ENCODE assay signal across 26 cellular contexts in genomic region chr21:18646114-18646513, GRCh38.
A peak's percentile ranks its signal among the peaks of the same experiment; 100 is the strongest.
DNase-seq lines count a peak whose midpoint lies in the region; ATAC-seq, FAIRE-seq and TF ChIP-seq lines count a peak whose summit lies in the region.
"Had no signal": no experiment of that assay in that cellular context is flagged by ENCODE, and none has a peak within 500 bp of the region (broad histone marks: within the 10 kb centered on the region; RNA-seq: fewer than 3 reads in every experiment).

No MANE protein-coding gene starts in this region.

- H3K4me1 ChIP-seq in H1 (replicated peaks in 1 of 4; ENCODE audit: control insufficient read depth in 3 of 4, insufficient read depth in 4 of 4, low read length in 3 of 4) (no peaks in the 10 kb centered on the region), A673 (ENCODE audit: insufficient read depth, low read length, poor library complexity, severe bottlenecking) (no peaks in the 10 kb centered on the region)
- H3K4me1 ChIP-seq: A549, ascending aorta, gastrocnemius medialis, transverse colon had no signal

- WGBS in H1 (ENCODE audit: extremely low coverage in 1 of 2, insufficient coverage in 1 of 2, insufficient read length in 1 of 2, insufficient replicate concordance in 2 of 2, low coverage in 1 of 2, low lambda C conversion rate in 2 of 2, missing lambda C conversion rate in 1 of 2), 2 experiments = 100% methylated on average over 1 of the region's 1 CpG; no CpG with 5 or more reads in 1 of the 2 experiments

- no peak for FAIRE-seq in H1 (lab: Jason Lieb, UNC)
- FAIRE-seq: A549, endothelial cell of umbilical vein, GM12878, TTC549 had no signal

- in situ Hi-C loops in GM13977 (cut with MboI; ENCODE audit: low pct_unique_long_range_greater_than_20kb, low sequenced_read_pairs, unreplicated experiment) = no loop called here

- CTCF ChIA-PET in H1 (lab: Charles Lee; ENCODE audit: partially characterized antibody) = interaction anchor here (0.7 kb wide), 1 partner anchor 917 kb away, joined by 4 read pairs; no protein-coding TSS in a partner anchor
- CTCF ChIA-PET in A673 (lab: Charles Lee) = no interaction called here

- H2BK5ac ChIP-seq in H1 (ENCODE audit: low read depth, low read length) = no peak overlapping the region

- no peak overlapping the region for H3K18ac ChIP-seq in H1 (ENCODE audit: extremely low read depth, low read length)

- no peak overlapping the region for H2BK20ac ChIP-seq in H1 (ENCODE audit: low read length)

- peak; percentile 78 for ATAC-seq in HG03354 (IDR thresholded peaks at IDR 0.05; ENCODE audit: poor library complexity, severe bottlenecking, unreplicated experiment)
- ATAC-seq: A549; gastrocnemius medialis; GM12878; stimulated activated effector memory CD8-positive, alpha-beta T cell treated with anti-CD3 and anti-CD28 coated beads, Interleukin-12 subunit alpha, Interleukin-12 subunit beta, amount 100 ng/mL, for 72 hours had no signal

- no peak for TF ChIP-seq POLR2A in H1 (IDR thresholded peaks at IDR 0.05; ENCODE audit: control extremely low read depth in 1 of 2, low read depth in 2 of 2, low read length in 2 of 2)

- no peak overlapping the region for H3K4ac ChIP-seq in H1 (replicated peaks; ENCODE audit: insufficient read length, low read depth, low read length)

- no peak overlapping the region for H3K27ac ChIP-seq in H1 (ENCODE audit: low read depth, low read length)
- H3K27ac ChIP-seq in A673 (ENCODE audit: low read depth, low read length, poor library complexity, severe bottlenecking) = no peak overlapping the region
- H3K27ac ChIP-seq: A549, ascending aorta, gastrocnemius medialis, transverse colon had no signal

- no peak overlapping the region for H2BK15ac ChIP-seq in H1 (ENCODE audit: low read length)

- H2BK12ac ChIP-seq in H1 (ENCODE audit: low read depth, low read length) = no peak overlapping the region

- H3K36me3 ChIP-seq in H1 (ENCODE audit: control insufficient read depth in 2 of 4, insufficient read depth in 4 of 4, low read length in 3 of 4) (no peaks in the 10 kb centered on the region), A673 (ENCODE audit: insufficient read depth, low read length, poor library complexity, severe bottlenecking) (no peaks in the 10 kb centered on the region)
- H3K36me3 ChIP-seq: ascending aorta, gastrocnemius medialis, transverse colon had no signal

- H3K14ac ChIP-seq in H1 (ENCODE audit: insufficient read length) = no peak overlapping the region

- H4K20me1 ChIP-seq in H1 (replicated peaks in 1 of 2; ENCODE audit: control insufficient read depth in 1 of 2, insufficient read depth in 2 of 2, low read length in 2 of 2) = no peaks in the 10 kb centered on the region

- H3K56ac ChIP-seq in H1 (replicated peaks; ENCODE audit: insufficient read length, low read depth, low read length) = no peak overlapping the region

- TF ChIP-seq EP300 in H1 (IDR thresholded peaks at IDR 0.05; ENCODE audit: borderline replicate concordance in 1 of 2, low read depth in 2 of 2, low read length in 2 of 2) = no peak

- H3K23me2 ChIP-seq in H1 (ENCODE audit: low read depth, low read length) = no peaks in the 10 kb centered on the region

- H3K27me3 ChIP-seq in H1 (replicated peaks in 1 of 4; ENCODE audit: control insufficient read depth in 3 of 4, extremely low read depth in 1 of 4, insufficient read depth in 3 of 4, low read length in 3 of 4) = no peaks in the 10 kb centered on the region
- no peaks in the 10 kb centered on the region for H3K27me3 ChIP-seq in A673 (replicated peaks; ENCODE audit: insufficient read depth, low read depth, low read length, poor library complexity)
- H3K27me3 ChIP-seq: ascending aorta, gastrocnemius medialis, transverse colon had no signal

- H4K91ac ChIP-seq in H1 (replicated peaks; ENCODE audit: insufficient read length, low read length) = no peak overlapping the region

- no peak for TF ChIP-seq CTCF in H1 (IDR thresholded peaks at IDR 0.05; ENCODE audit: control extremely low read depth in 1 of 3, insufficient read depth in 1 of 3, low read depth in 1 of 3, low read length in 3 of 3)
- no peak for TF ChIP-seq CTCF in GM13977 (IDR thresholded peaks at IDR 0.05; ENCODE audit: extremely low read depth, insufficient read depth, missing control alignments)
- TF ChIP-seq CTCF in A673 (conservative IDR thresholded peaks at IDR 0.05; ENCODE audit: low read depth, low read length) = no peak

- no peak overlapping the region for H2AK5ac ChIP-seq in H1 (ENCODE audit: low read depth, low read length)

- POLR2A ChIA-PET in H1 (lab: Charles Lee; ENCODE audit: partially characterized antibody) (no interaction called here), A673 (lab: Charles Lee; ENCODE audit: low non-redundant PET) (no interaction called here)

- H3K23ac ChIP-seq in H1 (ENCODE audit: insufficient read length) = no peak overlapping the region

- TF ChIP-seq RAD21 in H1 (IDR thresholded peaks at IDR 0.05 in 1 of 2, conservative IDR thresholded peaks at IDR 0.05 in 1 of 2; ENCODE audit: low read depth in 2 of 2, low read length in 2 of 2) = no peak

- H4K5ac ChIP-seq in H1 (ENCODE audit: insufficient read length, low read depth, low read length) = no peak overlapping the region

- no peaks in the 10 kb centered on the region for H3K79me2 ChIP-seq in H1 (ENCODE audit: control insufficient read depth in 1 of 2, insufficient read depth in 2 of 2, low read length in 2 of 2)

- no peak overlapping the region for H3K4me2 ChIP-seq in H1 (ENCODE audit: insufficient read depth in 1 of 2, low read depth in 2 of 2, low read length in 2 of 2)
- H3K4me2 ChIP-seq: A549 had no signal

- no peak overlapping the region for H3K9ac ChIP-seq in H1 (replicated peaks in 1 of 4; ENCODE audit: extremely low read depth in 1 of 4, low read depth in 3 of 4, low read length in 3 of 4)

- H2AFZ ChIP-seq in H1 (ENCODE audit: low read length) = 0 out of 2 replicates have a peak overlapping the region, but pooled peaks have one; percentile 11

- H3K79me1 ChIP-seq in H1 (ENCODE audit: low read depth, low read length) = no peaks in the 10 kb centered on the region

- H3K4me3 ChIP-seq in H1 (ENCODE audit: extremely low read depth in 1 of 4, insufficient read depth in 2 of 4, low read depth in 3 of 4, low read length in 4 of 4) (no peak overlapping the region), A673 (ENCODE audit: low read depth, low read length, poor library complexity, severe bottlenecking) (no peak overlapping the region)
- H3K4me3 ChIP-seq: A549, ascending aorta, gastrocnemius medialis, GM12878, transverse colon had no signal

- no TSS peak for BruUV-seq in A673 (replicated peaks; lab: Mats Ljungman, UMichigan)

- DNase-seq in NCI-H748 (lab: John Stamatoyannopoulos, UW; ENCODE audit: unreplicated experiment) (peak; percentile 36), NCI-H748 treated with DMSO at 0.1 percent for 48 hours (lab: John Stamatoyannopoulos, UW) (no peak), NCI-H1436 treated with DMSO at 0.1 percent for 48 hours (lab: John Stamatoyannopoulos, UW) (peak; percentile 74), H1 (ENCODE audit: low read depth in 1 of 2, low spot score in 2 of 2) (no peak), GM13977 (ENCODE audit: low spot score) (no peak), NCI-H526 treated with DMSO at 0.1 percent for 48 hours (lab: John Stamatoyannopoulos, UW) (no peak), A673 (ENCODE audit: low spot score) (no peak)
- DNase-seq: activated CD4-positive, alpha-beta T cell treated with anti-CD3 and anti-CD28 coated beads, Interleukin-2, amount 50 U/mL, for 1 hour; activated CD4-positive, CD25-positive, alpha-beta regulatory T cell; activated gamma-delta T cell treated with Interleukin-2 at 50 U/mL for 16 hours; activated T-cell treated with anti-CD3 and anti-CD28 coated beads, Interleukin-2, amount 50 U/mL, for 1 hour; DMS 273 treated with DMSO at 0.1 percent for 48 hours; gastrocnemius medialis; hippocampal formation; immature natural killer cell; mammary epithelial cell; NCI-H524 treated with DMSO at 0.1 percent for 48 hours; nephron progenitor cell; transverse colon had no signal

- no peaks in the 10 kb centered on the region for H3K9me3 ChIP-seq in H1 (ENCODE audit: insufficient read depth in 2 of 2, low read depth in 1 of 2, low read length in 1 of 2)
- H3K9me3 ChIP-seq in A673 (ENCODE audit: low read depth, low read length, poor library complexity, severe bottlenecking) = peaks cover 4% of the 10 kb centered on the region
- H3K9me3 ChIP-seq: A549, ascending aorta, gastrocnemius medialis, transverse colon had no signal

- intact Hi-C loops in A673 (cut with micrococcal nuclease; ENCODE audit: unreplicated experiment) = no loop called here

- H4K8ac ChIP-seq in H1 (ENCODE audit: extremely low read depth, insufficient read depth, low read length) = no peak overlapping the region

- no peak overlapping the region for H2BK120ac ChIP-seq in H1 (replicated peaks; ENCODE audit: low read depth, low read length)

TF ChIP-seq in H1, 55 proteins besides CTCF, POLR2A, EP300 and RAD21:
- TF ChIP-seq SAP30 (IDR thresholded peaks at IDR 0.05; ENCODE audit: insufficient read depth, insufficient replicate concordance, low read length) (no peak), NANOG (IDR thresholded peaks at IDR 0.05; ENCODE audit: insufficient read depth, low read depth, low read length, poor library complexity, severe bottlenecking) (no peak), SP2 (IDR thresholded peaks at IDR 0.05; ENCODE audit: low read length) (no peak), JUN (IDR thresholded peaks at IDR 0.05; ENCODE audit: low read depth, low read length) (no peak), HDAC6 (IDR thresholded peaks at IDR 0.05; ENCODE audit: low read depth, low read length) (no peak), CREB1 (IDR thresholded peaks at IDR 0.05) (no peak), KDM5A (IDR thresholded peaks at IDR 0.05; ENCODE audit: low read length) (no peak), CEBPB (IDR thresholded peaks at IDR 0.05; ENCODE audit: low read depth, low read length) (no peak), EGR1 (IDR thresholded peaks at IDR 0.05; ENCODE audit: borderline replicate concordance, low read depth, low read length) (no peak), MAFK (IDR thresholded peaks at IDR 0.05; ENCODE audit: low read depth, low read length) (no peak), TEAD4 (IDR thresholded peaks at IDR 0.05; ENCODE audit: low read depth, low read length) (no peak), POLR2AphosphoS5 (IDR thresholded peaks at IDR 0.05; ENCODE audit: low read depth, low read length) (no peak)
TF ChIP-seq in H1: peak in this region for 0.

Comparison
In these comparisons a context has a peak if more than half of its experiments do, and no peak if none do; other contexts are left out.
1. DNase-seq: peak in NCI-H748 (single experiment) and NCI-H1436 treated with DMSO at 0.1 percent for 48 hours (single experiment); none in NCI-H748 treated with DMSO at 0.1 percent for 48 hours (single experiment), H1 (0 of 2), GM13977 (single experiment), NCI-H526 treated with DMSO at 0.1 percent for 48 hours (single experiment) and A673 (single experiment).